In the genomic region with DNA sequence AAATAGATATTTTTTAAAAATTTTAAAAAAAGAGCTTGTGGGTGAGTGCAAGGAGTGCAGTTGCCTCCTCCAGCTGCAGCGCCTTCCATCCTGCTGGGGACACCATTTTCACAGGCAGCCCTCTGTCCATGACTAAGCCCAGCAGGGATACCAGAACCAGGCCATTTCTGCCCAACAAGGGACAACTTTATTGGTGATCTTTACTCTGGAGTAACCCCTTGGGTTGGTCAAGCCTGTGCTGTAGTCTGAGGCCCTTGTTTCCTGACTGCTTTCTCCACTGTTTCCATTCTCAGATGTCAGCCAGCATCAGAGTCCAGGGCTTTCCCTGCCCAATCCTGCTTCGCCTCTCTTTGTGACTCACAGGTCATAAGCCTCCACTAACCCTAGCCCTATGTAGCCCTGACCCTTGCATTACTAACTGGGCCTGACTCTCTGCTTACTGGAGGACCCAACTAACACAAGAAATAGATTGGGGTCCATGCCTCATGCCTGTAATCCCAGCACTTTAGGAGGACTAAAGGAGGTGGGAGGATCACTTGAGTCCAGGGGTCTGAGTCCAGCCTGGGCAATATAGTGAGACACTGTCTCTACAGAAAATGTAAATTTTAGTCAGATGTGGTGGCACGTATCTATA, we compare ENCODE assay signal across 13 cellular contexts. TPM values are rescaled to one million over a fixed set of nuclear protein-coding genes. Genes with fewer than 3 reads are reported as not detected.
DNase-seq lines count a peak whose midpoint lies in the region; ATAC-seq, FAIRE-seq and TF ChIP-seq lines count a peak whose summit lies in the region.
"Had no signal": no experiment of that assay in that cellular context is flagged by ENCODE, and none has a peak within 500 bp of the region (broad histone marks: within the 10 kb centered on the region; RNA-seq: fewer than 3 reads in every experiment).

No MANE protein-coding gene starts in this region.

- SMC1A ChIA-PET in GM12878 (lab: Charles Lee; ENCODE audit: uncharacterized antibody, unreplicated experiment), result interaction anchor here (1.3 to 2.4 kb wide), 5 partner anchors 8 to 20 kb away, joined by 4 to 10 read pairs (median 4); a partner anchor contains a TSS

- H3K4me1 ChIP-seq in GM12878 (ENCODE audit: control insufficient read depth, insufficient read depth, low read length) (peaks cover 18% of the 10 kb centered on the region), breast epithelium (peaks cover 0 to 3% of the 10 kb centered on the region in 2 donors)

- no peaks in the 10 kb centered on the region for H3K27me3 Mint-ChIP-seq in CD4-positive, alpha-beta T cell
- H3K27me3 Mint-ChIP-seq in natural killer cell (ENCODE audit: low read depth in 2 of 2), result no peaks in the 10 kb centered on the region
- H3K27me3 Mint-ChIP-seq: brain, progenitor cell of endocrine pancreas had no signal

- peak overlapping the region; percentile 9 for H3K4me3 Mint-ChIP-seq in CD4-positive, alpha-beta T cell
- peak overlapping the region; percentile 40 for H3K4me3 Mint-ChIP-seq in natural killer cell
- H3K4me3 Mint-ChIP-seq: brain had no signal

- H3K36me3 Mint-ChIP-seq in CD4-positive, alpha-beta T cell (ENCODE audit: low read depth), result peaks cover 5% of the 10 kb centered on the region
- H3K36me3 Mint-ChIP-seq in natural killer cell, result no peaks in the 10 kb centered on the region
- H3K36me3 Mint-ChIP-seq: brain had no signal

- BruUV-seq in GM12878 (replicated peaks; lab: Mats Ljungman, UMichigan), result no TSS peak

- H3K36me3 ChIP-seq in MG63 (no peaks in the 10 kb centered on the region), GM12878 (ENCODE audit: control insufficient read depth in 2 of 2, insufficient read depth in 2 of 2, low read length in 1 of 2) (no peaks in the 10 kb centered on the region), breast epithelium (no peaks in the 10 kb centered on the region)

- H3K4me1 Mint-ChIP-seq in CD4-positive, alpha-beta T cell (ENCODE audit: low read depth), result peaks cover 34% of the 10 kb centered on the region
- H3K4me1 Mint-ChIP-seq in natural killer cell, result peaks cover 9 to 14% of the 10 kb centered on the region in 2 donors

- 96% methylated on average over 3 of the region's 3 CpGs for WGBS in GM12878 (ENCODE audit: insufficient coverage, insufficient replicate concordance, low lambda C conversion rate, missing lambda C conversion rate)

- no peaks in the 10 kb centered on the region for H3K27me3 ChIP-seq in CD4-positive, alpha-beta T cell (ENCODE audit: control insufficient read depth, insufficient read depth, low read length)
- H3K27me3 ChIP-seq in MG63 (no peaks in the 10 kb centered on the region), GM12878 (replicated peaks in 1 of 2; ENCODE audit: control insufficient read depth in 2 of 2, insufficient read depth in 2 of 2, low read length in 1 of 2) (no peaks in the 10 kb centered on the region), breast epithelium (no peaks in the 10 kb centered on the region)

- RAD21 ChIA-PET in GM12878 (lab: Charles Lee; ENCODE audit: unreplicated experiment), result interaction anchor here (0.9 to 1.2 kb wide), 3 partner anchors 8 to 19 kb away, joined by 3 to 8 read pairs (median 4); a partner anchor contains a TSS

- CTCF ChIA-PET in CD4-positive, alpha-beta T cell (lab: Charles Lee), result interaction anchor here (0.8 to 1.2 kb wide), 3 partner anchors 13 to 22 kb away, joined by 3 to 5 read pairs (median 3); a partner anchor contains a TSS
- CTCF ChIA-PET in GM12878 (lab: Yijun Ruan, JAX), result interaction anchor here (1.2 to 1.3 kb wide), 2 partner anchors 22 to 58 kb away, joined by 3 to 4 read pairs; no protein-coding TSS in a partner anchor

- FAIRE-seq in GM12878 (lab: Jason Lieb, UNC), result no peak

- peak overlapping the region; percentile 23 for H3K27ac ChIP-seq in CD4-positive, alpha-beta T cell (ENCODE audit: low read depth, low read length)
- H3K27ac ChIP-seq in GM12878 (ENCODE audit: control insufficient read depth, insufficient read depth) (no peak overlapping the region), breast epithelium (no peak overlapping the region)

- H3K4me2 ChIP-seq in GM12878 (ENCODE audit: control insufficient read depth, insufficient read depth), result no peak overlapping the region

- peak overlapping the region; percentile 67 for H3K27ac Mint-ChIP-seq in CD4-positive, alpha-beta T cell
- peak overlapping the region; percentile 48 to 60 for H3K27ac Mint-ChIP-seq in natural killer cell
- H3K27ac Mint-ChIP-seq: brain, progenitor cell of endocrine pancreas had no signal

- POLR2A ChIA-PET in CD4-positive, alpha-beta T cell (lab: Charles Lee), result interaction anchor here (0.6 to 3.6 kb wide), 10 partner anchors 9 to 675 kb away, joined by 3 to 60 read pairs (median 4); a partner anchor contains a TSS
- POLR2A ChIA-PET in GM12878 (lab: Charles Lee), result interaction anchor here (0.5 to 1.2 kb wide), 3 partner anchors 15 to 1206 kb away, joined by 3 read pairs; no protein-coding TSS in a partner anchor

- H3K9ac ChIP-seq in GM12878 (ENCODE audit: control insufficient read depth, insufficient read depth, low read length), result no peak overlapping the region

- DNase-seq in CD4-positive, alpha-beta T cell, result no peak
- DNase-seq in MG63 (peak; percentile 52), GM12878 (ENCODE audit: low read depth, low spot score) (no peak), natural killer cell (no peak), breast epithelium (ENCODE audit: low spot score in 2 of 2) (no peak), GM13977 (ENCODE audit: low spot score) (no peak)
- DNase-seq: activated CD8-positive, alpha-beta memory T cell treated with anti-CD3 and anti-CD28 coated beads, Interleukin-2, amount 50 U/mL, for 48 hours; MM.1S; PC-3 had no signal

- TF ChIP-seq POLR2A in GM12878 (IDR thresholded peaks at IDR 0.05; ENCODE audit: low read depth, low read length) (no peak), breast epithelium (IDR thresholded peaks at IDR 0.05) (no peak)

- H3K9me3 Mint-ChIP-seq in CD4-positive, alpha-beta T cell, result no peaks in the 10 kb centered on the region
- no peaks in the 10 kb centered on the region for H3K9me3 Mint-ChIP-seq in natural killer cell

- intact Hi-C loops in CD4-positive, alpha-beta T cell (cut with DNase I, micrococcal nuclease), result no loop called here
- intact Hi-C loops in GM12878 (cut with micrococcal nuclease; ENCODE audit: unreplicated experiment), result no loop called here
- intact Hi-C loops in natural killer cell (cut with micrococcal nuclease), result no loop called here
- intact Hi-C loops in breast epithelium (cut with DNase I; ENCODE audit: low total_unique reads), result no loop called here

- peak overlapping the region; percentile 49; the same call in 1 of the 2 replicates for H2AFZ ChIP-seq in GM12878 (ENCODE audit: control insufficient read depth, low read depth, low read length)

- ATAC-seq in CD4-positive, alpha-beta T cell (ENCODE audit: poor library complexity), result no peak
- ATAC-seq in GM12878 (no peak; the same call in 1 of the 3 replicates), natural killer cell (no peak), HG02970 (IDR thresholded peaks at IDR 0.05; ENCODE audit: low FRiP score, unreplicated experiment) (no peak), GM18520 (IDR thresholded peaks at IDR 0.05; ENCODE audit: unreplicated experiment) (no peak)
- ATAC-seq: PC-3 had no signal

- no peak overlapping the region for H3K4me3 ChIP-seq in MG63
- no peak overlapping the region for H3K4me3 ChIP-seq in GM12878
- no peak overlapping the region for H3K4me3 ChIP-seq in breast epithelium

- H4K20me1 ChIP-seq in GM12878 (ENCODE audit: control insufficient read depth, insufficient read depth), result no peaks in the 10 kb centered on the region

- TF ChIP-seq EP300 in GM12878 (IDR thresholded peaks at IDR 0.05; ENCODE audit: borderline replicate concordance in 1 of 2, control insufficient read depth in 1 of 2, low read depth in 2 of 2, low read length in 2 of 2), result no peak

- in situ Hi-C loops in GM12878 (cut with MboI), result loop anchor here (25.0 kb wide), 1 partner anchor 1463 kb away; a partner anchor contains a TSS
- in situ Hi-C loops in GM13977 (cut with MboI; ENCODE audit: low pct_unique_long_range_greater_than_20kb, low sequenced_read_pairs, unreplicated experiment), result no loop called here

- TF ChIP-seq RAD21 in GM12878 (IDR thresholded peaks at IDR 0.05; ENCODE audit: insufficient read depth, low read depth, low read length), result no peak

- no peak for TF ChIP-seq CTCF in CD4-positive, alpha-beta T cell (IDR thresholded peaks at IDR 0.05)
- TF ChIP-seq CTCF in GM12878 (IDR thresholded peaks at IDR 0.05 in 2 of 3, conservative IDR thresholded peaks at IDR 0.05 in 1 of 3; ENCODE audit: control insufficient read depth in 2 of 3, extremely low read depth in 1 of 3, insufficient read depth in 1 of 3, low read depth in 3 of 3, low read length in 3 of 3), result no peak
- no peak for TF ChIP-seq CTCF in natural killer cell (IDR thresholded peaks at IDR 0.05)
- no peak for TF ChIP-seq CTCF in breast epithelium (IDR thresholded peaks at IDR 0.05)
- TF ChIP-seq CTCF in GM13977 (IDR thresholded peaks at IDR 0.05; ENCODE audit: extremely low read depth, insufficient read depth, missing control alignments), result no peak

- no peaks in the 10 kb centered on the region for H3K9me3 ChIP-seq in CD4-positive, alpha-beta T cell (ENCODE audit: control insufficient read depth, low read length)
- no peaks in the 10 kb centered on the region for H3K9me3 ChIP-seq in MG63
- no peaks in the 10 kb centered on the region for H3K9me3 ChIP-seq in GM12878 (replicated peaks; ENCODE audit: control insufficient read depth, insufficient read depth, low read length)
- no peaks in the 10 kb centered on the region for H3K9me3 ChIP-seq in breast epithelium

- no peaks in the 10 kb centered on the region for H3K79me2 ChIP-seq in GM12878 (ENCODE audit: control insufficient read depth, insufficient read depth, low read length)

RNA-seq across cellular contexts. Expression of a gene that starts 8.7 kb away (rescaled TPM):
- 10 to 100 TPM; 26.2 to 28.6 TPM for total RNA-seq in CD4-positive, alpha-beta T cell
- 2.8 and 16.4 TPM in 2 replicates for total RNA-seq in MG63 (2014; rRNA removed; shearing (Covaris generic); ENCODE audit: low replicate concordance)
- total RNA-seq in GM12878 (2013; cell fraction: nucleolus; rRNA removed), result 62.6 and 65.9 TPM in 2 replicates
- total RNA-seq in GM12878 (2014; rRNA removed), result 23.6 and 27.2 TPM in 2 replicates
- total RNA-seq in GM12878 (2014; rRNA removed; fragmentation: Illumina TruSeq; extraction: Trizol), result 36.3 and 37.0 TPM in 2 replicates
- 17.7 and 21.6 TPM in 2 replicates for total RNA-seq in GM12878 (2021)
- 14.9 TPM for polyA plus RNA-seq in GM12878 (2011; ENCODE audit: low read depth)
- polyA plus RNA-seq in GM12878 (2011; rRNA removed), result 22.0 and 22.6 TPM in 2 replicates
- 18.9 and 20.0 TPM in 2 replicates for polyA plus RNA-seq in GM12878 (2011; cell fraction: cytosol; rRNA removed)
- 12.5 and 19.1 TPM in 2 replicates for polyA plus RNA-seq in GM12878 (2011; cell fraction: nucleus; rRNA removed)
- 24.5 and 39.2 TPM in 2 replicates for polyA plus RNA-seq in GM12878 (2012)
- 41.0 and 46.9 TPM in 2 replicates for polyA plus RNA-seq in GM12878 (2014; fragmentation: Illumina TruSeq; extraction: Trizol)
- polyA plus RNA-seq in GM12878 (2014; fragmentation: Nextera tagmentation; extraction: Ambion mirVana), result 10 to 100 TPM; 25.0 to 49.6 TPM
- 28.7 and 33.1 TPM in 2 replicates for polyA plus RNA-seq in GM12878 (2014; rRNA removed)
- 10 to 100 TPM; 27.0 to 31.0 TPM for polyA plus RNA-seq in GM12878 (2016; fragmentation: Nextera tagmentation; extraction: Ambion mirVana)
- polyA minus RNA-seq in GM12878 (2011; rRNA and poly(A)+ RNA removed), result 16.5 and 19.9 TPM in 2 replicates
- polyA minus RNA-seq in GM12878 (2011; cell fraction: cytosol; rRNA and poly(A)+ RNA removed), result 9.1 and 11.5 TPM in 2 replicates
- 12.3 and 26.5 TPM in 2 replicates for polyA minus RNA-seq in GM12878 (2011; cell fraction: nucleus; rRNA and poly(A)+ RNA removed)
- total RNA-seq in natural killer cell, result 10 to 100 TPM; 25.6 to 34.8 (median 28.7) TPM
- total RNA-seq in breast epithelium, result 10 to 100 TPM; 14.6 to 24.1 (median 17.7) TPM

RNA-seq across cellular contexts. Expression of a gene that starts 12.7 kb away (rescaled TPM):
- 1 to 10 TPM; 4.9 to 5.5 TPM for total RNA-seq in CD4-positive, alpha-beta T cell
- 1.9 and 3.5 TPM in 2 replicates for total RNA-seq in MG63 (2014; rRNA removed; shearing (Covaris generic); ENCODE audit: low replicate concordance)
- total RNA-seq in GM12878 (2013; cell fraction: nucleolus; rRNA removed), result 14.7 and 14.8 TPM in 2 replicates
- total RNA-seq in GM12878 (2014; rRNA removed) (18.9 and 19.2 TPM in 2 replicates), GM12878 (2014; rRNA removed; fragmentation: Illumina TruSeq; extraction: Trizol) (16.9 and 17.8 TPM in 2 replicates), GM12878 (2021) (18.7 and 19.2 TPM in 2 replicates), natural killer cell (1 to 10 TPM; 3.6 to 5.5 (median 4.4) TPM), breast epithelium (10 to 100 TPM in 1 of 3 donors, 1 to 10 TPM in 2; 8.9 to 11.8 (median 9.1) TPM)
- polyA plus RNA-seq in GM12878 (2011; ENCODE audit: low read depth), result 11.1 TPM
- polyA plus RNA-seq in GM12878 (2011; rRNA removed) (21.8 and 23.9 TPM in 2 replicates), GM12878 (2014; fragmentation: Illumina TruSeq; extraction: Trizol) (15.8 and 20.3 TPM in 2 replicates), GM12878 (2014; fragmentation: Nextera tagmentation; extraction: Ambion mirVana) (1 to 10 TPM; 3.5 to 8.3 TPM), GM12878 (2014; rRNA removed) (23.2 and 24.0 TPM in 2 replicates), GM12878 (2016; fragmentation: Nextera tagmentation; extraction: Ambion mirVana) (10 to 100 TPM; 36.9 to 38.5 TPM)
- 17.7 and 21.6 TPM in 2 replicates for polyA plus RNA-seq in GM12878 (2011; cell fraction: cytosol; rRNA removed)
- 7.4 and 9.1 TPM in 2 replicates for polyA plus RNA-seq in GM12878 (2011; cell fraction: nucleus; rRNA removed)
- 17.7 and 21.4 TPM in 2 replicates for polyA plus RNA-seq in GM12878 (2012)
- polyA minus RNA-seq in GM12878 (2011; rRNA and poly(A)+ RNA removed), result 8.3 and 9.7 TPM in 2 replicates
- 5.8 and 6.0 TPM in 2 replicates for polyA minus RNA-seq in GM12878 (2011; cell fraction: cytosol; rRNA and poly(A)+ RNA removed)
- polyA minus RNA-seq in GM12878 (2011; cell fraction: nucleus; rRNA and poly(A)+ RNA removed), result 2.4 and 4.4 TPM in 2 replicates
